In the genomic region with DNA sequence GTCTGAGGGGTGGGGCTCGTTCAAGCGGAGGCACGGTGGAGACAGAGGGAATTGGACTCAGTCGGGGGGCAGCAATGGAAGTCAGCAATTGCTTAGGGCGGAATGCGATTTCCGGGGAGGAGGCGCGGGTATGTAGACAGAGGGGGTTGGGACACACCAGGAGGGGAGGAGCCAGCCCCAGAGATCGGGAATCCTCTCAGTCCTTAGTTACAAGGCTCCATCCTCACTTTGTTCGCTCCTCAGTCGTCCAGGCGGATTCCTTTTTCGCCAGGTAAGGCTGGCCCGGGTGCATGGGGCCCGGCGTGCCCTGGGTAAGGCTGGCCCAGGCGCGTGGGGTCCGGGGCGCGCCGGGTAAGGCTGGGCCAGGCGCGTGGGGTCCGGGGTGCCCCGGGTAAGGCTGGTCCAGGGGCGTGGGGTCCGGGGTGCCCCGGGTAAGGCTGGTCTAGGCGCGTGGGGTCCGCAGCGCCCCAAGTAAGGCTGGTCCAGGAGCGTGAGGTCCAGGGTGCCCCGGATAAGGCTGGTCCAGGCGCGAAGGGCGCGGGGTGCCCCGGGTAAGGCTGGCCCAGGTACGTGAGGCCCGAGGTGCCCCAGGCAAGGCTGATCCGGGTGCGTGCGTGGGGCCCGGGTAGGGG, we compare ENCODE assay signal across 13 cellular contexts. TPM values are rescaled to one million over a fixed set of nuclear protein-coding genes. Genes with fewer than 3 reads are reported as not detected.
A peak's percentile ranks its signal among the peaks of the same experiment; 100 is the strongest.
DNase-seq lines count a peak whose midpoint lies in the region; ATAC-seq, FAIRE-seq and TF ChIP-seq lines count a peak whose summit lies in the region.
"Had no signal": no experiment of that assay in that cellular context is flagged by ENCODE, and none has a peak within 500 bp of the region (broad histone marks: within the 10 kb centered on the region; RNA-seq: fewer than 3 reads in every experiment).

A gene with protein sequence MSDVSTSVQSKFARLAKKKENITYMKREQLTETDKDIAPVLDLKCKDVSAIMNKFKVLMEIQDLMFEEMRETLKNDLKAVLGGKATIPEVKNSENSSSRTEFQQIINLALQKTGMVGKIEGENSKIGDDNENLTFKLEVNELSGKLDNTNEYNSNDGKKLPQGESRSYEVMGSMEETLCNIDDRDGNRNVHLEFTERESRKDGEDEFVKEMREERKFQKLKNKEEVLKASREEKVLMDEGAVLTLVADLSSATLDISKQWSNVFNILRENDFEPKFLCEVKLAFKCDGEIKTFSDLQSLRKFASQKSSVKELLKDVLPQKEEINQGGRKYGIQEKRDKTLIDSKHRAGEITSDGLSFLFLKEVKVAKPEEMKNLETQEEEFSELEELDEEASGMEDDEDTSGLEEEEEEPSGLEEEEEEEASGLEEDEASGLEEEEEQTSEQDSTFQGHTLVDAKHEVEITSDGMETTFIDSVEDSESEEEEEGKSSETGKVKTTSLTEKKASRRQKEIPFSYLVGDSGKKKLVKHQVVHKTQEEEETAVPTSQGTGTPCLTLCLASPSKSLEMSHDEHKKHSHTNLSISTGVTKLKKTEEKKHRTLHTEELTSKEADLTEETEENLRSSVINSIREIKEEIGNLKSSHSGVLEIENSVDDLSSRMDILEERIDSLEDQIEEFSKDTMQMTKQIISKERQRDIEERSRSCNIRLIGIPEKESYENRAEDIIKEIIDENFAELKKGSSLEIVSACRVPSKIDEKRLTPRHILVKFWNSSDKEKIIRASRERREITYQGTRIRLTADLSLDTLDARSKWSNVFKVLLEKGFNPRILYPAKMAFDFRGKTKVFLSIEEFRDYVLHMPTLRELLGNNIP (plus strand): TSS at position 199 of the 632 bp plus-strand sequence. CDS start 11,780 bp downstream, outside the sequence.

- peak within 1 kb of the TSS; percentile 97 for H3K27ac ChIP-seq in GM23338 (ENCODE audit: low read depth)
- peak within 1 kb of the TSS in 4 of 8 donors; percentile 33 to 51 (median 44) for H3K27ac ChIP-seq in spleen
- no peak within 1 kb of the TSS for H3K27ac ChIP-seq in Karpas-422 (ENCODE audit: low read length)
- no peak within 1 kb of the TSS for H3K27ac ChIP-seq in vagina

- H3K36me3 Mint-ChIP-seq in GM23338 (ENCODE audit: low read depth) = peaks cover 55% of the 10 kb centered on the region

- H4K20me1 ChIP-seq in GM23338 (replicated peaks; ENCODE audit: insufficient read depth) (peaks cover 9% of the 10 kb centered on the region), Karpas-422 (ENCODE audit: insufficient read depth, low read depth, low read length) (no peaks in the 10 kb centered on the region)

- no peak for TF ChIP-seq POLR2A in spleen (IDR thresholded peaks at IDR 0.05)
- TF ChIP-seq POLR2A in GM12892 (IDR thresholded peaks at IDR 0.05; ENCODE audit: low read depth, low read length) = no peak
- no peak for TF ChIP-seq POLR2A in vagina (IDR thresholded peaks at IDR 0.05)

- H3K27me3 ChIP-seq in GM23338 (ENCODE audit: insufficient read depth) = no peaks in the 10 kb centered on the region
- H3K27me3 ChIP-seq in kidney epithelial cell (ENCODE audit: control insufficient read depth, insufficient read depth, low read length) = peaks cover 24% of the 10 kb centered on the region
- peaks cover 0 to 51% (median 12%) of the 10 kb centered on the region in 7 donors for H3K27me3 ChIP-seq in spleen (replicated peaks in 1 of 7)
- H3K27me3 ChIP-seq in Karpas-422 (ENCODE audit: low read length) = no peaks in the 10 kb centered on the region
- H3K27me3 ChIP-seq in vagina = no peaks in the 10 kb centered on the region

- H3K79me2 ChIP-seq in GM23338 (replicated peaks; ENCODE audit: insufficient read depth) = peaks cover 66% of the 10 kb centered on the region
- H3K79me2 ChIP-seq in Karpas-422 (ENCODE audit: low read length) = no peaks in the 10 kb centered on the region

- H3K4me2 ChIP-seq in GM23338 = peak within 1 kb of the TSS; percentile 86
- no peak within 1 kb of the TSS for H3K4me2 ChIP-seq in Karpas-422 (ENCODE audit: low read depth, low read length, poor library complexity, severe bottlenecking)

- H3K9ac ChIP-seq in Karpas-422 (ENCODE audit: low read length) = no peak within 1 kb of the TSS

- H3F3A ChIP-seq in GM23338 (replicated peaks; ENCODE audit: low read depth) = peaks cover 28% of the 10 kb centered on the region

- 11 to 32% (median 16%) methylated on average over 32 to 47 of the region's 47 CpGs for WGBS in spleen, 5 donors

- H3K4me1 Mint-ChIP-seq in GM23338 = peaks cover 38% of the 10 kb centered on the region
- H3K4me1 Mint-ChIP-seq: central memory CD8-positive, alpha-beta T cell had no signal

- peaks cover 53% of the 10 kb centered on the region for H3K27me3 Mint-ChIP-seq in GM23338 (ENCODE audit: insufficient read depth, low read depth, poor library complexity)

- H3K4me1 ChIP-seq in GM23338 (ENCODE audit: insufficient read depth) = peaks cover 43% of the 10 kb centered on the region
- peaks cover 0 to 14% (median 0%) of the 10 kb centered on the region in 6 donors for H3K4me1 ChIP-seq in spleen
- H3K4me1 ChIP-seq in Karpas-422 (ENCODE audit: low read length) = no peaks in the 10 kb centered on the region
- H3K4me1 ChIP-seq in vagina = no peaks in the 10 kb centered on the region

- no peaks in the 10 kb centered on the region for H3K9me2 ChIP-seq in GM23338 (ENCODE audit: insufficient read depth)
- H3K9me2 ChIP-seq in Karpas-422 (replicated peaks; ENCODE audit: insufficient read depth, low read length) = no peaks in the 10 kb centered on the region

- H3K9me3 ChIP-seq in spleen (no peaks in the 10 kb centered on the region), Karpas-422 (ENCODE audit: low read length) (no peaks in the 10 kb centered on the region), vagina (no peaks in the 10 kb centered on the region)

- peak; percentile 80 for ATAC-seq in GM23338

- H2AFZ ChIP-seq in GM23338 = no peak within 1 kb of the TSS
- no peak within 1 kb of the TSS for H2AFZ ChIP-seq in Karpas-422 (ENCODE audit: low read length)

- TF ChIP-seq CTCF in GM23338 (conservative IDR thresholded peaks at IDR 0.05; ENCODE audit: low read depth in 2 of 2) = no peak
- no peak for TF ChIP-seq CTCF in kidney epithelial cell (IDR thresholded peaks at IDR 0.05; ENCODE audit: insufficient read depth, low read length, poor library complexity, severe bottlenecking)
- TF ChIP-seq CTCF in spleen (IDR thresholded peaks at IDR 0.05 in 8 of 11, conservative IDR thresholded peaks at IDR 0.05 in 3 of 11) = no peak
- no peak for TF ChIP-seq CTCF in vagina (IDR thresholded peaks at IDR 0.05)

- peak within 1 kb of the TSS; percentile 98 for H3K27ac Mint-ChIP-seq in GM23338

- FAIRE-seq in GM12892 (lab: Jason Lieb, UNC) (no peak), RCC 7860 (lab: Jason Lieb, UNC) (no peak)

- peak; percentile 99 for DNase-seq in GM23338 (ENCODE audit: low spot score)
- peak; percentile 9 for DNase-seq in astrocyte of the hippocampus (ENCODE audit: low read depth, low spot score)
- no peak for DNase-seq in kidney epithelial cell (ENCODE audit: low read depth)
- DNase-seq in spleen = no peak
- no peak for DNase-seq in GM12892 (ENCODE audit: insufficient read length)
- DNase-seq in RCC 7860 (ENCODE audit: low spot score) = no peak
- no peak for DNase-seq in Karpas-422
- DNase-seq in vagina (ENCODE audit: extremely low spot score in 2 of 2) = no peak
- DNase-seq: activated T-cell treated with anti-CD3 and anti-CD28 coated beads, Interleukin-2, amount 50 U/mL, for 1 hour; Calu3 had no signal

- peak within 1 kb of the TSS; percentile 78 for H3K4me3 ChIP-seq in GM23338
- peak within 1 kb of the TSS; percentile 19 for H3K4me3 ChIP-seq in kidney epithelial cell (ENCODE audit: low read depth, low read length)
- peak within 1 kb of the TSS in 7 of 8 donors; percentile 26 to 62 (median 28) for H3K4me3 ChIP-seq in spleen
- H3K4me3 ChIP-seq in Karpas-422 (ENCODE audit: low read length) = no peak within 1 kb of the TSS
- H3K4me3 ChIP-seq in vagina = peak within 1 kb of the TSS in 1 of 2 donors; percentile 37

- H3K36me3 ChIP-seq in GM23338 (ENCODE audit: insufficient read depth) = peaks cover 15% of the 10 kb centered on the region; the same call in 1 of the 2 replicates
- H3K36me3 ChIP-seq in kidney epithelial cell (ENCODE audit: control insufficient read depth, insufficient read depth, low read length) = no peaks in the 10 kb centered on the region
- H3K36me3 ChIP-seq in spleen = no peaks in the 10 kb centered on the region
- no peaks in the 10 kb centered on the region for H3K36me3 ChIP-seq in Karpas-422 (ENCODE audit: insufficient read depth, low read length)
- no peaks in the 10 kb centered on the region for H3K36me3 ChIP-seq in vagina

- intact Hi-C loops in spleen (cut with DNase I; ENCODE audit: low total_unique reads) (no loop called here), vagina (cut with DNase I) (no loop called here)

- H3K4me3 Mint-ChIP-seq in GM23338 = peak within 1 kb of the TSS; percentile 96
- H3K4me3 Mint-ChIP-seq: central memory CD8-positive, alpha-beta T cell had no signal

- H3K9me3 Mint-ChIP-seq in GM23338 = peaks cover 11% of the 10 kb centered on the region; the same call in 2 of the 3 replicates
- H3K9me3 Mint-ChIP-seq: central memory CD8-positive, alpha-beta T cell had no signal

TF ChIP-seq in GM23338, 12 proteins besides CTCF, POLR2A, EP300 and RAD21 (continues in another document):
- TF ChIP-seq CREB1 (CRISPR knock-in tag; IDR thresholded peaks at IDR 0.05; ENCODE audit: low read depth) (peak; percentile 38; the same call in 1 of the 2 replicates), POLR2AphosphoS5 (IDR thresholded peaks at IDR 0.05; ENCODE audit: low read depth) (peak; percentile 99)

RNA-seq across cellular contexts. Expression of the gene that starts here (rescaled TPM):
- total RNA-seq in GM23338 (2014; rRNA removed; shearing (Covaris generic)) = 280 and 283 TPM in 2 replicates
- polyA plus RNA-seq in GM23338 (2016; fragmentation: Nextera tagmentation; extraction: Ambion mirVana) (509 and 628 TPM in 2 replicates), spleen (1 to 10 TPM in 1 of 3 donors, under 1 TPM in 2; 0.93 to 1.1 (median 0.98) TPM)
- total RNA-seq in kidney epithelial cell (0.34 and 0.88 TPM in 2 replicates), spleen (1 to 10 TPM in 6 of 7 donors, under 1 TPM in 1; 0.72 to 3.5 (median 1.6) TPM), vagina (not detected)
- polyA plus RNA-seq in GM12892 (2012; ENCODE audit: missing spikeins) = not detected
- total RNA-seq in Karpas-422 (2014; rRNA removed; shearing (Covaris generic); ENCODE audit: low replicate concordance) = not detected in 2 replicates
- total RNA-seq: Calu3, LHCN-M2, RPMI7951 had no signal

Comparison
In these comparisons a context has a peak if more than half of its experiments do, and no peak if none do; other contexts are left out.
1. RNA of the gene that starts here (total RNA-seq): 280 to 283 TPM in GM23338; 0.72 to 3.5 TPM in spleen, 0.34 to 0.88 TPM in kidney epithelial cell, not detected in vagina (single experiment) and not detected in Karpas-422; every median in the first group is over 10 times any median in the second.
2. RNA of the gene that starts here (polyA plus RNA-seq): 509 to 628 TPM in GM23338; 0.93 to 1.1 TPM in spleen; every median in the first group is over 100 times any median in the second.
3. DNase-seq: peak in GM23338 (single experiment) and astrocyte of the hippocampus (single experiment); none in kidney epithelial cell (single experiment), spleen (single experiment), GM12892 (single experiment), RCC 7860 (single experiment), Karpas-422 (single experiment) and vagina (0 of 2).